1 cellular context compared by ENCODE assay signal in genomic region chr9:70262384-70262783, GRCh38.
TF ChIP-seq lines count a peak whose summit lies in the region.

No MANE protein-coding gene starts in this region.

TF ChIP-seq in SK-N-SH treated with all-trans-retinoic acid at 6 μM for 48 hours, 23 proteins besides CTCF, POLR2A, EP300 and RAD21 (continued from another document):
- TF ChIP-seq, protein P1, sequence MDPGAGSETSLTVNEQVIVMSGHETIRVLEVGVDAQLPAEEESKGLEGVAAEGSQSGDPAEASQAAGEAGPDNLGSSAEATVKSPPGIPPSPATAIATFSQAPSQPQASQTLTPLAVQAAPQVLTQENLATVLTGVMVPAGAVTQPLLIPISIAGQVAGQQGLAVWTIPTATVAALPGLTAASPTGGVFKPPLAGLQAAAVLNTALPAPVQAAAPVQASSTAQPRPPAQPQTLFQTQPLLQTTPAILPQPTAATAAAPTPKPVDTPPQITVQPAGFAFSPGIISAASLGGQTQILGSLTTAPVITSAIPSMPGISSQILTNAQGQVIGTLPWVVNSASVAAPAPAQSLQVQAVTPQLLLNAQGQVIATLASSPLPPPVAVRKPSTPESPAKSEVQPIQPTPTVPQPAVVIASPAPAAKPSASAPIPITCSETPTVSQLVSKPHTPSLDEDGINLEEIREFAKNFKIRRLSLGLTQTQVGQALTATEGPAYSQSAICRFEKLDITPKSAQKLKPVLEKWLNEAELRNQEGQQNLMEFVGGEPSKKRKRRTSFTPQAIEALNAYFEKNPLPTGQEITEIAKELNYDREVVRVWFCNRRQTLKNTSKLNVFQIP (CRISPR knock-in tag; IDR thresholded peaks at IDR 0.05; ENCODE audit: borderline replicate concordance, low read depth): no peak
- TF ChIP-seq ARNTL (CRISPR knock-in tag; IDR thresholded peaks at IDR 0.05; ENCODE audit: borderline replicate concordance, low read depth): no peak
